In genomic region chr17:4999429-5000093, GRCh38 we compare ENCODE assay signal across 8 cellular contexts. TPM values are rescaled to one million over a fixed set of nuclear protein-coding genes. Genes with fewer than 3 reads are reported as not detected.
DNase-seq lines count a peak whose midpoint lies in the region; ATAC-seq and TF ChIP-seq lines count a peak whose summit lies in the region.

No MANE protein-coding gene starts in this region.

- no peaks in the 10 kb centered on the region for H3K9me3 ChIP-seq in cardiac muscle cell (ENCODE audit: low read depth)

- peak overlapping the region; percentile 58 for H3K27ac Mint-ChIP-seq in WTC11

- peaks cover 26% of the 10 kb centered on the region for H3K4me1 ChIP-seq in cardiac muscle cell (ENCODE audit: low read depth)

- no peak for ATAC-seq in WTC11
- ATAC-seq in esophagus mucosa, result no peak

- H3K4me3 ChIP-seq in GM12864 (ENCODE audit: low read depth, low read length) (peak overlapping the region; percentile 67), cardiac muscle cell (peak overlapping the region; percentile 90), retinal pigment epithelial cell (ENCODE audit: low read length) (peak overlapping the region; percentile 96)

- CTCF ChIA-PET in WTC11 (lab: Charles Lee), result interaction anchor here (1.4 to 1.6 kb wide), 2 partner anchors 12 to 122 kb away, joined by 3 to 4 read pairs; partner anchors contain the start of gene CAMTA2

- H3K36me3 Mint-ChIP-seq in WTC11, result peaks cover 32% of the 10 kb centered on the region

- H3K27me3 ChIP-seq in cardiac muscle cell, result no peaks in the 10 kb centered on the region

- H3K27ac ChIP-seq in cardiac muscle cell, result peak overlapping the region; percentile 87

- H3K36me3 ChIP-seq in cardiac muscle cell, result peaks cover 32% of the 10 kb centered on the region

- H3K9me3 Mint-ChIP-seq in WTC11, result no peaks in the 10 kb centered on the region

- peak overlapping the region; percentile 87 for H3K4me3 Mint-ChIP-seq in WTC11

- POLR2A ChIA-PET in WTC11 (lab: Charles Lee), result no interaction called here

- H3K4me1 Mint-ChIP-seq in WTC11, result peaks cover 16% of the 10 kb centered on the region

- no peak for DNase-seq in GM12864 (ENCODE audit: low read depth)
- DNase-seq in WTC11 (ENCODE audit: low spot score), result no peak
- no peak for DNase-seq in cardiac muscle cell (ENCODE audit: low read depth in 1 of 2, low spot score in 1 of 2)
- no peak for DNase-seq in retinal pigment epithelial cell (ENCODE audit: low read depth)
- no peak for DNase-seq in UCSD-AML1 (lab: John Stamatoyannopoulos, UW; ENCODE audit: unreplicated experiment)
- no peak for DNase-seq in occipital lobe (lab: John Stamatoyannopoulos, UW)
- DNase-seq in midbrain (lab: John Stamatoyannopoulos, UW), result no peak

- TF ChIP-seq CTCF in GM12864 (IDR thresholded peaks at IDR 0.05; ENCODE audit: low read depth, low read length, missing control alignments) (no peak), WTC11 (IDR thresholded peaks at IDR 0.05) (no peak), cardiac muscle cell (IDR thresholded peaks at IDR 0.05; ENCODE audit: low read depth, low read length) (no peak), retinal pigment epithelial cell (conservative IDR thresholded peaks at IDR 0.05; ENCODE audit: low read depth, low read length) (no peak)

- H3K27me3 Mint-ChIP-seq in WTC11 (ENCODE audit: low read depth), result peaks cover 17% of the 10 kb centered on the region

TF ChIP-seq in WTC11, 78 proteins besides CTCF, POLR2A, EP300 and RAD21:
- TF ChIP-seq MLX (CRISPR knock-in tag; IDR thresholded peaks at IDR 0.05) (no peak), TP53 (CRISPR knock-in tag; IDR thresholded peaks at IDR 0.05) (no peak), FOXJ3 (CRISPR knock-in tag; IDR thresholded peaks at IDR 0.05; ENCODE audit: borderline replicate concordance) (no peak), NFATC4 (CRISPR knock-in tag; IDR thresholded peaks at IDR 0.05) (no peak), JUN (CRISPR knock-in tag; IDR thresholded peaks at IDR 0.05) (no peak), NR2C2 (CRISPR knock-in tag; IDR thresholded peaks at IDR 0.05) (no peak), NR1H2 (CRISPR knock-in tag; IDR thresholded peaks at IDR 0.05) (no peak), FOXP4 (CRISPR knock-in tag; IDR thresholded peaks at IDR 0.05) (no peak), ATF1 (CRISPR knock-in tag; IDR thresholded peaks at IDR 0.05) (no peak), NFE2L1 (CRISPR knock-in tag; IDR thresholded peaks at IDR 0.05) (no peak), JAZF1 (CRISPR knock-in tag; IDR thresholded peaks at IDR 0.05) (no peak)
- TF ChIP-seq, protein P1, sequence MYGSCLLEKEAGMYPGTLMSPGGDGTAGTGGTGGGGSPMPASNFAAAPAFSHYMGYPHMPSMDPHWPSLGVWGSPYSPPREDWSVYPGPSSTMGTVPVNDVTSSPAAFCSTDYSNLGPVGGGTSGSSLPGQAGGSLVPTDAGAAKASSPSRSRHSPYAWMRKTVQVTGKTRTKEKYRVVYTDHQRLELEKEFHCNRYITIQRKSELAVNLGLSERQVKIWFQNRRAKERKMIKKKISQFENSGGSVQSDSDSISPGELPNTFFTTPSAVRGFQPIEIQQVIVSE (CRISPR knock-in tag; IDR thresholded peaks at IDR 0.05; ENCODE audit: borderline replicate concordance), result no peak
- TF ChIP-seq, protein P2, sequence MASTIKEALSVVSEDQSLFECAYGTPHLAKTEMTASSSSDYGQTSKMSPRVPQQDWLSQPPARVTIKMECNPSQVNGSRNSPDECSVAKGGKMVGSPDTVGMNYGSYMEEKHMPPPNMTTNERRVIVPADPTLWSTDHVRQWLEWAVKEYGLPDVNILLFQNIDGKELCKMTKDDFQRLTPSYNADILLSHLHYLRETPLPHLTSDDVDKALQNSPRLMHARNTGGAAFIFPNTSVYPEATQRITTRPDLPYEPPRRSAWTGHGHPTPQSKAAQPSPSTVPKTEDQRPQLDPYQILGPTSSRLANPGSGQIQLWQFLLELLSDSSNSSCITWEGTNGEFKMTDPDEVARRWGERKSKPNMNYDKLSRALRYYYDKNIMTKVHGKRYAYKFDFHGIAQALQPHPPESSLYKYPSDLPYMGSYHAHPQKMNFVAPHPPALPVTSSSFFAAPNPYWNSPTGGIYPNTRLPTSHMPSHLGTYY (CRISPR knock-in tag; IDR thresholded peaks at IDR 0.05), result no peak

RNA-seq across cellular contexts. Expression of gene KIF1C, which starts 1.8 kb away (rescaled TPM):
- total RNA-seq in WTC11 (2021), result 112 to 130 TPM (median 115 TPM) in 3 replicates
- 57.9 and 65.8 TPM in 2 replicates for total RNA-seq in cardiac muscle cell
- 62.9 and 67.1 TPM in 2 replicates for polyA plus RNA-seq in cardiac muscle cell
- total RNA-seq in occipital lobe, result 12.5 TPM
- total RNA-seq in esophagus mucosa, result 95.4 TPM

RNA-seq across cellular contexts. Expression of gene INCA1, which starts 2.2 kb away (rescaled TPM):
- total RNA-seq in WTC11 (2021) (0.61 to 1.1 TPM (median 1.1 TPM) in 3 replicates), cardiac muscle cell (1.9 and 6.7 TPM in 2 replicates), occipital lobe (0.31 TPM), esophagus mucosa (not detected)
- polyA plus RNA-seq in cardiac muscle cell, result 6.4 and 6.9 TPM in 2 replicates

RNA-seq across cellular contexts. Expression of gene CAMTA2, which starts 12.1 kb away (rescaled TPM):
- total RNA-seq in WTC11 (2021), result 9.2 to 14.2 TPM (median 12.3 TPM) in 3 replicates
- 10.5 and 11.6 TPM in 2 replicates for total RNA-seq in cardiac muscle cell
- 17.8 and 18.3 TPM in 2 replicates for polyA plus RNA-seq in cardiac muscle cell
- 5.1 TPM for total RNA-seq in occipital lobe
- total RNA-seq in esophagus mucosa, result 23.8 TPM

RNA-seq across cellular contexts. Expression of gene SPAG7, which starts 31.9 kb away (rescaled TPM):
- total RNA-seq in WTC11 (2021) (97.3 to 103 TPM (median 101 TPM) in 3 replicates), cardiac muscle cell (199 and 227 TPM in 2 replicates), occipital lobe (21.1 TPM), esophagus mucosa (65.7 TPM)
- polyA plus RNA-seq in cardiac muscle cell, result 394 and 399 TPM in 2 replicates

RNA-seq across cellular contexts. Expression of gene SLC52A1, which starts 35.7 kb away (rescaled TPM):
- total RNA-seq in WTC11 (2021), result 0.78 to 1.1 TPM (median 0.99 TPM) in 3 replicates
- not detected in 2 replicates for total RNA-seq in cardiac muscle cell
- polyA plus RNA-seq in cardiac muscle cell, result 0.16 TPM in 1 of 2 replicates, not detected in the other
- total RNA-seq in occipital lobe, result not detected
- 0.68 TPM for total RNA-seq in esophagus mucosa
